ENCODE assay signal across 8 cellular contexts in genomic region chr11:695606-696381, GRCh38. TPM values are rescaled to one million over a fixed set of nuclear protein-coding genes. Genes with fewer than 3 reads are reported as not detected.
DNase-seq lines count a peak whose midpoint lies in the region; ATAC-seq and TF ChIP-seq lines count a peak whose summit lies in the region.

Gene TMEM80, plus strand, starts transcription at chr11:695816. Its CDS starts 12 bp downstream, at chr11:695828.

- peaks cover 8% of the 10 kb centered on the region; the same call in 1 of the 2 replicates for H4K20me1 ChIP-seq in OCI-LY3 (ENCODE audit: insufficient read depth, low read length)

- peaks cover 35% of the 10 kb centered on the region for H3K4me1 ChIP-seq in OCI-LY3 (ENCODE audit: low read length)
- H3K4me1 ChIP-seq in mucosa of descending colon (ENCODE audit: low read depth) = peaks cover 30% of the 10 kb centered on the region

- intact Hi-C loops in mucosa of descending colon (cut with DNase I, micrococcal nuclease) = no loop called here

- in situ Hi-C loops in Caki2 (cut with HindIII; ENCODE audit: low pct_unique_long_range_greater_than_20kb, low sequenced_read_pairs) = no loop called here

- H2AFZ ChIP-seq in OCI-LY3 (ENCODE audit: low read depth, low read length) = peak within 1 kb of the TSS; percentile 65; the same call in 1 of the 2 replicates

- DNase-seq in Caki2 (ENCODE audit: low read depth) (peak; percentile 97), HuH-7 (ENCODE audit: low spot score) (peak; percentile 78), activated T-cell treated with anti-CD3 and anti-CD28 coated beads for 4 hours (peak; percentile 77), epithelial cell of prostate (ENCODE audit: low read depth, low spot score) (peak; percentile 79), mucosa of descending colon (peak; percentile 99 to 100 (median 99))
- peak; percentile 98 for DNase-seq in stimulated activated CD8-positive, alpha-beta memory T cell treated with anti-CD3 and anti-CD28 coated beads, Interleukin-4, amount 100 ng/mL, for 24 hours (ENCODE audit: low read depth)

- peaks cover 50% of the 10 kb centered on the region for H3K79me2 ChIP-seq in OCI-LY3 (ENCODE audit: low read length)

- H3K4me3 ChIP-seq in OCI-LY3 (ENCODE audit: low read length) (peak within 1 kb of the TSS; percentile 81), mucosa of descending colon (peak within 1 kb of the TSS; percentile 72)

- H3K27ac ChIP-seq in OCI-LY3 (ENCODE audit: low read length) = peak within 1 kb of the TSS; percentile 90
- peak within 1 kb of the TSS; percentile 98 for H3K27ac ChIP-seq in epithelial cell of prostate

- H3K36me3 ChIP-seq in OCI-LY3 (replicated peaks; ENCODE audit: low read depth, low read length) = no peaks in the 10 kb centered on the region
- peaks cover 4% of the 10 kb centered on the region for H3K36me3 ChIP-seq in mucosa of descending colon (ENCODE audit: low read depth)

- ATAC-seq in GM21447 (IDR thresholded peaks at IDR 0.05; ENCODE audit: unreplicated experiment) (peak; percentile 71), mucosa of descending colon (peak; percentile 83)

- H3K9me3 ChIP-seq in OCI-LY3 (ENCODE audit: insufficient read depth, low read length) = no peaks in the 10 kb centered on the region
- H3K9me3 ChIP-seq in mucosa of descending colon = no peaks in the 10 kb centered on the region

- peak within 1 kb of the TSS; percentile 91 for H3K9ac ChIP-seq in OCI-LY3 (ENCODE audit: low read length)

- no peak for TF ChIP-seq CTCF in OCI-LY3 (IDR thresholded peaks at IDR 0.05; ENCODE audit: low read depth, low read length)
- TF ChIP-seq CTCF in mucosa of descending colon (IDR thresholded peaks at IDR 0.05) = no peak

- peak within 1 kb of the TSS; percentile 90 for H3K4me2 ChIP-seq in OCI-LY3 (ENCODE audit: low read length)

- H3K27me3 ChIP-seq in OCI-LY3 (ENCODE audit: low read depth, low read length) = no peaks in the 10 kb centered on the region

RNA-seq across cellular contexts. Expression of gene TMEM80, which starts in this region (rescaled TPM):
- 6.3 and 15.6 TPM in 2 replicates for total RNA-seq in Caki2 (2014; rRNA removed; shearing (Covaris generic); ENCODE audit: low replicate concordance)
- total RNA-seq in mucosa of descending colon = 10 to 100 TPM; 31.6 to 43.1 (median 38.0) TPM

Comparison
In these comparisons a context has a peak if more than half of its experiments do, and no peak if none do; other contexts are left out.
1. Peak in every context shown above with its lines: DNase-seq, ATAC-seq, H3K4me3 ChIP-seq and H3K27ac ChIP-seq.